Comparison of ENCODE assay signal across 16 cellular contexts in genomic region chr12:125797421-125798175, GRCh38.
"Had no signal": no experiment of that assay in that cellular context is flagged by ENCODE, and none has a peak within 500 bp of the region (broad histone marks: within the 10 kb centered on the region; RNA-seq: fewer than 3 reads in every experiment).

No MANE protein-coding gene starts in this region.

- H3K27me3 Mint-ChIP-seq: activated CD4-positive, alpha-beta memory T cell treated with anti-CD3 and anti-CD28 coated beads, Interleukin-2, amount 10 ng/mL, durations not matched to agents 7 days and 5 days; activated naive CD4-positive, alpha-beta T cell treated with anti-CD3 and anti-CD28 coated beads, Interleukin-2, amount 50 U/mL, for 24 hours; stimulated activated naive CD8-positive, alpha-beta T cell treated with anti-CD3 and anti-CD28 coated beads, Interleukin-15, amount 100 ng/mL, for 72 hours had no signal

- H3K4me1 ChIP-seq: psoas muscle, right lobe of liver, spleen, testis had no signal

- H3K4me3 Mint-ChIP-seq: activated CD4-positive, alpha-beta memory T cell treated with anti-CD3 and anti-CD28 coated beads, Interleukin-2, amount 10 ng/mL, durations not matched to agents 7 days and 5 days; activated naive CD4-positive, alpha-beta T cell treated with anti-CD3 and anti-CD28 coated beads, Interleukin-2, amount 50 U/mL, for 24 hours; nephron; stimulated activated naive CD8-positive, alpha-beta T cell treated with anti-CD3 and anti-CD28 coated beads, Interleukin-15, amount 100 ng/mL, for 72 hours; WTC11 had no signal

- DNase-seq: activated CD4-positive, alpha-beta memory T cell treated with anti-CD3 and anti-CD28 coated beads, Interleukin-2, amount 10 ng/mL, durations not matched to agents 7 days and 5 days; activated CD4-positive, alpha-beta T cell treated with anti-CD3 and anti-CD28 coated beads for 4 hours; activated effector memory CD4-positive, alpha-beta T cell treated with anti-CD3 and anti-CD28 coated beads, Interleukin-2, amount 50 U/mL, for 16 hours; activated T-cell treated with anti-CD3 and anti-CD28 coated beads, Interleukin-2, amount 50 U/mL, for 48 hours; amniotic stem cell; foreskin fibroblast; hippocampal formation; kidney; psoas muscle; right lobe of liver; spleen; stimulated activated naive CD8-positive, alpha-beta T cell treated with anti-CD3 and anti-CD28 coated beads, Interleukin-15, amount 100 ng/mL, for 72 hours; testis had no signal

- H3K36me3 Mint-ChIP-seq: activated naive CD4-positive, alpha-beta T cell treated with anti-CD3 and anti-CD28 coated beads, Interleukin-2, amount 50 U/mL, for 24 hours had no signal

- H3K4me1 Mint-ChIP-seq: activated CD4-positive, alpha-beta memory T cell treated with anti-CD3 and anti-CD28 coated beads, Interleukin-2, amount 10 ng/mL, durations not matched to agents 7 days and 5 days; activated naive CD4-positive, alpha-beta T cell treated with anti-CD3 and anti-CD28 coated beads, Interleukin-2, amount 50 U/mL, for 24 hours; nephron; stimulated activated naive CD8-positive, alpha-beta T cell treated with anti-CD3 and anti-CD28 coated beads, Interleukin-15, amount 100 ng/mL, for 72 hours; WTC11 had no signal

- H3K27ac ChIP-seq: psoas muscle, right lobe of liver, spleen, testis had no signal

- H3K9me3 ChIP-seq: psoas muscle, right lobe of liver, testis had no signal

- H3K27me3 ChIP-seq: right lobe of liver, spleen, testis had no signal

- H3K27ac Mint-ChIP-seq: activated CD4-positive, alpha-beta memory T cell treated with anti-CD3 and anti-CD28 coated beads, Interleukin-2, amount 10 ng/mL, durations not matched to agents 7 days and 5 days; activated naive CD4-positive, alpha-beta T cell treated with anti-CD3 and anti-CD28 coated beads, Interleukin-2, amount 50 U/mL, for 24 hours; nephron; stimulated activated naive CD8-positive, alpha-beta T cell treated with anti-CD3 and anti-CD28 coated beads, Interleukin-15, amount 100 ng/mL, for 72 hours; WTC11 had no signal

- H3K36me3 ChIP-seq: right lobe of liver, spleen had no signal

- H3K4me3 ChIP-seq: psoas muscle, right lobe of liver, spleen, testis had no signal
